Comparison of ENCODE assay signal across 28 cellular contexts in genomic region chr18:54850598-54850997, GRCh38.
"Had no signal": no experiment of that assay in that cellular context is flagged by ENCODE, and none has a peak within 500 bp of the region (broad histone marks: within the 10 kb centered on the region; RNA-seq: fewer than 3 reads in every experiment).

No MANE protein-coding gene starts in this region.

- H3K4me1 ChIP-seq: suprapubic skin, testis, thyroid gland, tibial artery, tibial nerve, transverse colon, upper lobe of right lung, uterus, vagina had no signal

- H3K36me3 ChIP-seq: stomach, suprapubic skin, thoracic aorta, thyroid gland, tibial artery, tibial nerve, transverse colon, upper lobe of left lung, upper lobe of right lung, uterus, vagina had no signal

- H3K4me3 Mint-ChIP-seq: stimulated activated effector memory CD8-positive, alpha-beta T cell treated with anti-CD3 and anti-CD28 coated beads, Interleukin-12 subunit alpha, Interleukin-12 subunit beta, amount 100 ng/mL, for 72 hours; stimulated activated memory B cell treated with anti-CD40 and anti-IgM and Interleukin-4, amounts not matched to agents 10 μg/mL and 1 μg/mL and 100 μg/mL, for 72 hours; stimulated activated naive B cell treated with anti-CD40 and anti-IgM and Interleukin-4, amounts not matched to agents 10 μg/mL and 1 μg/mL and 100 μg/mL, for 72 hours; stimulated activated naive CD8-positive, alpha-beta T cell treated with anti-CD3 and anti-CD28 coated beads, Interleukin-15, amount 100 ng/mL, for 72 hours; stimulated activated naive CD8-positive, alpha-beta T cell treated with anti-CD3 and anti-CD28 coated beads, Interleukin-15, Interleukin-2, amounts not matched to agents 100 ng/mL and 50 ng/mL, for 24 hours; type B pancreatic cell had no signal

- H3K4me3 ChIP-seq: stomach, suprapubic skin, testis, thoracic aorta, thyroid gland, tibial artery, tibial nerve, transverse colon, upper lobe of left lung, upper lobe of right lung, uterus, vagina had no signal

- H3K27me3 Mint-ChIP-seq: stimulated activated naive CD8-positive, alpha-beta T cell treated with anti-CD3 and anti-CD28 coated beads, Interleukin-15, Interleukin-2, amounts not matched to agents 100 ng/mL and 50 ng/mL, for 24 hours; type B pancreatic cell had no signal

- H3K27me3 ChIP-seq: stomach, suprapubic skin, testis, thyroid gland, tibial artery, tibial nerve, transverse colon, upper lobe of left lung, upper lobe of right lung, uterus, vagina had no signal

- DNase-seq: stimulated activated CD4-positive, alpha-beta T cell treated with anti-CD3 and anti-CD28 coated beads, Interleukin-2, amount 100 ng/mL, for 48 hours; stimulated activated CD4-positive, alpha-beta T cell treated with anti-CD3 and anti-CD28 coated beads, Interleukin-4, amount 100 ng/mL, for 1 hour; stimulated activated CD4-positive, alpha-beta T cell treated with anti-CD3 and anti-CD28 coated beads, Interleukin-4, amount 100 ng/mL, for 24 hours; stimulated activated CD4-positive, alpha-beta T cell treated with anti-CD3 and anti-CD28 coated beads, Interleukin-4, amount 100 ng/mL, for 4 hours; stimulated activated CD8-positive, alpha-beta memory T cell treated with anti-CD3 and anti-CD28 coated beads, Interleukin-4, amount 100 ng/mL, for 48 hours; stimulated activated naive B cell treated with anti-CD40 and anti-IgM and Interleukin-4, amounts not matched to agents 10 μg/mL and 1 μg/mL and 100 μg/mL, for 72 hours; stimulated activated naive CD4-positive, alpha-beta T cell; stimulated activated naive CD4-positive, alpha-beta T cell treated with Interleukin-2 at 50 U/mL for 16 hours; stimulated activated naive CD8-positive, alpha-beta T cell treated with anti-CD3 and anti-CD28 coated beads, Interleukin-15, amount 100 ng/mL, for 72 hours; stimulated activated naive CD8-positive, alpha-beta T cell treated with anti-CD3 and anti-CD28 coated beads, Interleukin-15, Interleukin-2, amounts not matched to agents 100 U/mL and 50 U/mL, for 24 hours; stomach; substantia nigra; testis; thyroid gland; tibial artery; transverse colon; trophoblast cell; upper lobe of left lung; upper lobe of right lung; uterus had no signal

- H3K36me3 Mint-ChIP-seq: stimulated activated effector memory CD8-positive, alpha-beta T cell treated with anti-CD3 and anti-CD28 coated beads, Interleukin-12 subunit alpha, Interleukin-12 subunit beta, amount 100 ng/mL, for 72 hours; stimulated activated memory B cell treated with anti-CD40 and anti-IgM and Interleukin-4, amounts not matched to agents 10 μg/mL and 1 μg/mL and 100 μg/mL, for 72 hours; stimulated activated naive B cell treated with anti-CD40 and anti-IgM and Interleukin-4, amounts not matched to agents 10 μg/mL and 1 μg/mL and 100 μg/mL, for 72 hours; type B pancreatic cell had no signal

- H3K9me3 ChIP-seq: stomach, suprapubic skin, testis, thoracic aorta, thyroid gland, tibial artery, tibial nerve, transverse colon, upper lobe of left lung, upper lobe of right lung, uterus, vagina had no signal

- H3K27ac Mint-ChIP-seq: stimulated activated effector memory CD8-positive, alpha-beta T cell treated with anti-CD3 and anti-CD28 coated beads, Interleukin-12 subunit alpha, Interleukin-12 subunit beta, amount 100 ng/mL, for 72 hours; stimulated activated memory B cell treated with anti-CD40 and anti-IgM and Interleukin-4, amounts not matched to agents 10 μg/mL and 1 μg/mL and 100 μg/mL, for 72 hours; stimulated activated naive B cell treated with anti-CD40 and anti-IgM and Interleukin-4, amounts not matched to agents 10 μg/mL and 1 μg/mL and 100 μg/mL, for 72 hours; stimulated activated naive CD8-positive, alpha-beta T cell treated with anti-CD3 and anti-CD28 coated beads, Interleukin-15, amount 100 ng/mL, for 72 hours; stimulated activated naive CD8-positive, alpha-beta T cell treated with anti-CD3 and anti-CD28 coated beads, Interleukin-15, Interleukin-2, amounts not matched to agents 100 ng/mL and 50 ng/mL, for 24 hours; type B pancreatic cell had no signal

- H3K27ac ChIP-seq: stomach, suprapubic skin, testis, thoracic aorta, thyroid gland, tibial artery, tibial nerve, transverse colon, upper lobe of left lung, upper lobe of right lung, uterus, vagina had no signal

- ATAC-seq: stimulated activated effector memory CD8-positive, alpha-beta T cell treated with anti-CD3 and anti-CD28 coated beads, Interleukin-12 subunit alpha, Interleukin-12 subunit beta, amount 100 ng/mL, for 72 hours; stimulated activated memory B cell treated with anti-CD40 and anti-IgM and Interleukin-4, amounts not matched to agents 10 μg/mL and 1 μg/mL and 100 μg/mL, for 72 hours; stimulated activated naive B cell treated with anti-CD40 and anti-IgM and Interleukin-4, amounts not matched to agents 10 μg/mL and 1 μg/mL and 100 μg/mL, for 72 hours; stimulated activated naive CD8-positive, alpha-beta T cell treated with anti-CD3 and anti-CD28 coated beads, Interleukin-15, amount 100 ng/mL, for 72 hours; stimulated activated naive CD8-positive, alpha-beta T cell treated with anti-CD3 and anti-CD28 coated beads, Interleukin-15, Interleukin-2, amounts not matched to agents 100 U/mL and 50 U/mL, for 24 hours; upper lobe of right lung had no signal

- H3K9me3 Mint-ChIP-seq: stimulated activated effector memory CD8-positive, alpha-beta T cell treated with anti-CD3 and anti-CD28 coated beads, Interleukin-12 subunit alpha, Interleukin-12 subunit beta, amount 100 ng/mL, for 72 hours; stimulated activated memory B cell treated with anti-CD40 and anti-IgM and Interleukin-4, amounts not matched to agents 10 μg/mL and 1 μg/mL and 100 μg/mL, for 72 hours; stimulated activated naive B cell treated with anti-CD40 and anti-IgM and Interleukin-4, amounts not matched to agents 10 μg/mL and 1 μg/mL and 100 μg/mL, for 72 hours; stimulated activated naive CD8-positive, alpha-beta T cell treated with anti-CD3 and anti-CD28 coated beads, Interleukin-15, amount 100 ng/mL, for 72 hours; stimulated activated naive CD8-positive, alpha-beta T cell treated with anti-CD3 and anti-CD28 coated beads, Interleukin-15, Interleukin-2, amounts not matched to agents 100 ng/mL and 50 ng/mL, for 24 hours; type B pancreatic cell had no signal

- H3K4me1 Mint-ChIP-seq: stimulated activated memory B cell treated with anti-CD40 and anti-IgM and Interleukin-4, amounts not matched to agents 10 μg/mL and 1 μg/mL and 100 μg/mL, for 72 hours had no signal
